ENCODE assay signal across 8 cellular contexts in the genomic region with DNA sequence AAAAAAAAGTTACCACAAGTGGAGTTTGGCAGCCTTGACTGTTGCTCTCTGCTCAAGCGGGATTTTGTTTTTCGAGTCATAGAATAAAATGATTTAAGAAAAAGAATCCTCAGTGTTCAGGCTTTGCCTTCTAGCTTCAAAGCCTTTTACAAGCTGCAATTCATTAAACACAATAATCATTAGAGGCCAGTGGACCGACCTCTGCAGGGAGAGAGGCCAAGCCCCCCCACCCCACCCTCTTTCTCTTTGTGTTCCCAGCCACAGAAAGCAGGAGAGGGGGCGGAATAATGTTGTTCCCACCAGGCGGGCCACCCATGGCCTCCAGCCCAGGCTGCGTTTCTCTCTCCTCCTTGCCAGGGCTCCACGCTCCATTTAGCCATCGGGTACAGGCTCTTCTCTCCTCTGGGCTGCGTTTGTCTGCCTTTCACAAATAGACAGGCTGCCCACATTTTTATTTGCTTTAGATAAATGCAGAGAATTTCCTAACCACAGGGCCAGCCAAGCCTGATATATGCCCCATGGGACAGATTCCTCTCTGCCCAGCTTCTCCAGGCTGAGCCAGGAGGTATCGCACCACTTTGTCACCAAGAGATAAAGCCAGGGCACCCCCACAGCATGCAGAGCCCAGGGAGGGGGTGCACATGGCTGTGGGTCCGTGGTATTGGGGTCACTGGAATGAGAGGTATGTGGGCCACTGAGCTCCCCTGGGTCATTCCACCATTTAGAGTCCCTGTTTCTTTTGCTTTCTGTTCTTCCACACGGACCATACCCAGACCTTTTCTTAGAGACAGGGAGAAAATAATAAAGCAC.
DNase-seq lines count a peak whose midpoint lies in the region; ATAC-seq and TF ChIP-seq lines count a peak whose summit lies in the region.

No MANE protein-coding gene starts in this region.

- H3K9me3 Mint-ChIP-seq in activated naive CD4-positive, alpha-beta T cell treated with anti-CD3 and anti-CD28 coated beads for 36 hours = no peaks in the 10 kb centered on the region

- no peak overlapping the region for H3K27ac Mint-ChIP-seq in activated naive CD4-positive, alpha-beta T cell treated with anti-CD3 and anti-CD28 coated beads for 36 hours

- intact Hi-C loops in left ventricle myocardium superior (cut with micrococcal nuclease) (no loop called here), sigmoid colon (cut with DNase I) (no loop called here)
- intact Hi-C loops in activated naive CD4-positive, alpha-beta T cell treated with anti-CD3 and anti-CD28 coated beads for 36 hours (cut with micrococcal nuclease) = no loop called here

- H3K27me3 Mint-ChIP-seq in activated naive CD4-positive, alpha-beta T cell treated with anti-CD3 and anti-CD28 coated beads for 36 hours (ENCODE audit: low read depth) = peaks cover 10% of the 10 kb centered on the region

- no peaks in the 10 kb centered on the region for H3K9me3 ChIP-seq in sigmoid colon

- ATAC-seq in left ventricle myocardium superior (peak; percentile 82), GM18861 (IDR thresholded peaks at IDR 0.05; ENCODE audit: unreplicated experiment) (no peak), HG03378 (IDR thresholded peaks at IDR 0.05; ENCODE audit: unreplicated experiment) (no peak)

- H3K27ac ChIP-seq in sigmoid colon = peak overlapping the region in 3 of 4 donors; percentile 58 to 72 (median 72)

- CTCF ChIA-PET in activated naive CD4-positive, alpha-beta T cell treated with anti-CD3 and anti-CD28 coated beads for 36 hours (lab: Charles Lee) = no interaction called here

- TF ChIP-seq EP300 in sigmoid colon (IDR thresholded peaks at IDR 0.05) = no peak

- no peak for TF ChIP-seq POLR2A in sigmoid colon (IDR thresholded peaks at IDR 0.05)

- in situ Hi-C loops in G401 (cut with HindIII; ENCODE audit: low sequenced_read_pairs) = no loop called here

- H3K36me3 ChIP-seq in sigmoid colon = no peaks in the 10 kb centered on the region

- H3K4me1 Mint-ChIP-seq in activated naive CD4-positive, alpha-beta T cell treated with anti-CD3 and anti-CD28 coated beads for 36 hours (ENCODE audit: low read depth) = no peaks in the 10 kb centered on the region

- H3K36me3 Mint-ChIP-seq in activated naive CD4-positive, alpha-beta T cell treated with anti-CD3 and anti-CD28 coated beads for 36 hours (ENCODE audit: low read depth) = no peaks in the 10 kb centered on the region

- no peak for TF ChIP-seq CTCF in sigmoid colon (IDR thresholded peaks at IDR 0.05)

- H3K4me1 ChIP-seq in sigmoid colon = peaks cover 0 to 20% (median 18%) of the 10 kb centered on the region in 4 donors

- H3K27me3 ChIP-seq in sigmoid colon = no peaks in the 10 kb centered on the region

- no peak overlapping the region for H3K4me3 Mint-ChIP-seq in activated naive CD4-positive, alpha-beta T cell treated with anti-CD3 and anti-CD28 coated beads for 36 hours

- WGBS in sigmoid colon, 2 donors = 15 to 61% methylated on average over 12 of the region's 12 CpGs

- H3K4me3 ChIP-seq in sigmoid colon = peak overlapping the region in 3 of 4 donors; percentile 4 to 13 (median 6)

- DNase-seq in G401 (ENCODE audit: low spot score) = peak; percentile 74
- peak; percentile 66 for DNase-seq in RPMI7951 (ENCODE audit: low read depth)
- peak; percentile 51 for DNase-seq in left ventricle myocardium superior
- DNase-seq in sigmoid colon = no peak
- no peak for DNase-seq in activated naive CD4-positive, alpha-beta T cell treated with anti-CD3 and anti-CD28 coated beads for 36 hours
- no peak for DNase-seq in NCI-H1694 treated with DMSO at 0.1 percent for 48 hours (lab: John Stamatoyannopoulos, UW)

Comparison
In these comparisons a context has a peak if more than half of its experiments do, and no peak if none do; other contexts are left out.
1. DNase-seq: peak in G401 (single experiment), RPMI7951 (single experiment) and left ventricle myocardium superior (single experiment); none in sigmoid colon (single experiment), activated naive CD4-positive, alpha-beta T cell treated with anti-CD3 and anti-CD28 coated beads for 36 hours (single experiment) and NCI-H1694 treated with DMSO at 0.1 percent for 48 hours (single experiment).